Comparison of ENCODE assay signal across 17 cellular contexts in genomic region chr15:77499087-77499765, GRCh38.
DNase-seq lines count a peak whose midpoint lies in the region; ATAC-seq and TF ChIP-seq lines count a peak whose summit lies in the region.
"Had no signal": no experiment of that assay in that cellular context is flagged by ENCODE, and none has a peak within 500 bp of the region (broad histone marks: within the 10 kb centered on the region; RNA-seq: fewer than 3 reads in every experiment).

No MANE protein-coding gene starts in this region.

- H3K27ac ChIP-seq in dorsolateral prefrontal cortex: peak overlapping the region in 58 of 59 donors; percentile 88 to 100 (median 98)
- H3K27ac ChIP-seq: epithelial cell of prostate had no signal

- no peak overlapping the region for H3K4me3 ChIP-seq in dorsolateral prefrontal cortex
- H3K4me3 ChIP-seq: transverse colon had no signal

- intact Hi-C loops in dorsolateral prefrontal cortex (cut with DNase I): loop anchor here (5.0 to 10.0 kb wide), 4 partner anchors 133 to 382 kb away; partner anchors contain the start of gene LINGO1 (in 2 of the 2)

- ATAC-seq in stimulated activated naive CD8-positive, alpha-beta T cell treated with anti-CD3 and anti-CD28 coated beads, Interleukin-15, Interleukin-2, amounts not matched to agents 100 U/mL and 50 U/mL, for 24 hours: no peak
- ATAC-seq in GM18868 (IDR thresholded peaks at IDR 0.05; ENCODE audit: unreplicated experiment) (no peak), GM18909 (IDR thresholded peaks at IDR 0.05; ENCODE audit: poor library complexity, unreplicated experiment) (no peak), HG03378 (IDR thresholded peaks at IDR 0.05; ENCODE audit: unreplicated experiment) (no peak)
- ATAC-seq: activated T-cell treated with anti-CD3 and anti-CD28 coated beads, Interleukin-2, amount 50 U/mL, for 4 hours had no signal

- no peak for DNase-seq in stimulated activated naive CD8-positive, alpha-beta T cell treated with anti-CD3 and anti-CD28 coated beads, Interleukin-15, Interleukin-2, amounts not matched to agents 100 U/mL and 50 U/mL, for 24 hours
- DNase-seq in dorsolateral prefrontal cortex: peak in 1 of 10 donors; percentile 45
- no peak for DNase-seq in nephron progenitor cell
- DNase-seq in NCI-H1048 (lab: John Stamatoyannopoulos, UW): no peak
- DNase-seq: activated CD4-positive, alpha-beta T cell treated with anti-CD3 and anti-CD28 coated beads, Interleukin-2, amount 10 ng/mL, durations not matched to agents 7 days and 5 days; activated naive CD8-positive, alpha-beta T cell treated with anti-CD3 and anti-CD28 coated beads, Interleukin-2, amount 10 ng/mL, durations not matched to agents 7 days and 5 days; activated T-cell treated with anti-CD3 and anti-CD28 coated beads, Interleukin-2, amount 50 U/mL, for 4 hours; cerebellar nuclear complex; NCI-H2029 treated with DMSO at 0.1 percent for 48 hours; retina; T1000; transverse colon had no signal

- H3K4me3 Mint-ChIP-seq in stimulated activated naive CD8-positive, alpha-beta T cell treated with anti-CD3 and anti-CD28 coated beads, Interleukin-15, Interleukin-2, amounts not matched to agents 100 ng/mL and 50 ng/mL, for 24 hours: no peak overlapping the region
- no peak overlapping the region for H3K4me3 Mint-ChIP-seq in nephron progenitor cell
- H3K4me3 Mint-ChIP-seq: activated CD4-positive, alpha-beta T cell treated with anti-CD3 and anti-CD28 coated beads, Interleukin-2, amount 10 ng/mL, durations not matched to agents 7 days and 5 days; activated naive CD8-positive, alpha-beta T cell treated with anti-CD3 and anti-CD28 coated beads, Interleukin-2, amount 10 ng/mL, durations not matched to agents 7 days and 5 days; activated T-cell treated with anti-CD3 and anti-CD28 coated beads, Interleukin-2, amount 50 U/mL, for 4 hours had no signal

- no peaks in the 10 kb centered on the region for H3K27me3 ChIP-seq in dorsolateral prefrontal cortex
- H3K27me3 ChIP-seq: transverse colon had no signal

- TF ChIP-seq CTCF in dorsolateral prefrontal cortex (IDR thresholded peaks at IDR 0.05 in 54 of 56, conservative IDR thresholded peaks at IDR 0.05 in 2 of 56; ENCODE audit: low read depth in 1 of 56, partially characterized antibody in 56 of 56) (no peak), nephron progenitor cell (IDR thresholded peaks at IDR 0.05) (no peak)

- H3K4me1 Mint-ChIP-seq in stimulated activated naive CD8-positive, alpha-beta T cell treated with anti-CD3 and anti-CD28 coated beads, Interleukin-15, Interleukin-2, amounts not matched to agents 100 ng/mL and 50 ng/mL, for 24 hours (ENCODE audit: low read depth): peaks cover 7% of the 10 kb centered on the region
- H3K4me1 Mint-ChIP-seq in nephron progenitor cell: peaks cover 45% of the 10 kb centered on the region

- no peaks in the 10 kb centered on the region for H3K9me3 Mint-ChIP-seq in stimulated activated naive CD8-positive, alpha-beta T cell treated with anti-CD3 and anti-CD28 coated beads, Interleukin-15, Interleukin-2, amounts not matched to agents 100 ng/mL and 50 ng/mL, for 24 hours
- H3K9me3 Mint-ChIP-seq in nephron progenitor cell: no peaks in the 10 kb centered on the region
- H3K9me3 Mint-ChIP-seq: activated CD4-positive, alpha-beta T cell treated with anti-CD3 and anti-CD28 coated beads, Interleukin-2, amount 10 ng/mL, durations not matched to agents 7 days and 5 days; activated naive CD8-positive, alpha-beta T cell treated with anti-CD3 and anti-CD28 coated beads, Interleukin-2, amount 10 ng/mL, durations not matched to agents 7 days and 5 days; activated T-cell treated with anti-CD3 and anti-CD28 coated beads, Interleukin-2, amount 50 U/mL, for 4 hours had no signal

- H3K27me3 Mint-ChIP-seq in stimulated activated naive CD8-positive, alpha-beta T cell treated with anti-CD3 and anti-CD28 coated beads, Interleukin-15, Interleukin-2, amounts not matched to agents 100 ng/mL and 50 ng/mL, for 24 hours: no peaks in the 10 kb centered on the region
- H3K27me3 Mint-ChIP-seq in nephron progenitor cell (ENCODE audit: low read depth, poor library complexity): peaks cover 15% of the 10 kb centered on the region
- H3K27me3 Mint-ChIP-seq: activated CD4-positive, alpha-beta T cell treated with anti-CD3 and anti-CD28 coated beads, Interleukin-2, amount 10 ng/mL, durations not matched to agents 7 days and 5 days; activated naive CD8-positive, alpha-beta T cell treated with anti-CD3 and anti-CD28 coated beads, Interleukin-2, amount 10 ng/mL, durations not matched to agents 7 days and 5 days had no signal

- H3K36me3 Mint-ChIP-seq in stimulated activated naive CD8-positive, alpha-beta T cell treated with anti-CD3 and anti-CD28 coated beads, Interleukin-15, Interleukin-2, amounts not matched to agents 100 ng/mL and 50 ng/mL, for 24 hours (ENCODE audit: low read depth): no peaks in the 10 kb centered on the region
- H3K36me3 Mint-ChIP-seq in nephron progenitor cell (ENCODE audit: low read depth): peaks cover 5% of the 10 kb centered on the region

- H3K27ac Mint-ChIP-seq in stimulated activated naive CD8-positive, alpha-beta T cell treated with anti-CD3 and anti-CD28 coated beads, Interleukin-15, Interleukin-2, amounts not matched to agents 100 ng/mL and 50 ng/mL, for 24 hours: peak overlapping the region; percentile 50
- H3K27ac Mint-ChIP-seq in nephron progenitor cell: peak overlapping the region; percentile 50
- H3K27ac Mint-ChIP-seq: activated CD4-positive, alpha-beta T cell treated with anti-CD3 and anti-CD28 coated beads, Interleukin-2, amount 10 ng/mL, durations not matched to agents 7 days and 5 days; activated naive CD8-positive, alpha-beta T cell treated with anti-CD3 and anti-CD28 coated beads, Interleukin-2, amount 10 ng/mL, durations not matched to agents 7 days and 5 days had no signal
